Comparison of ENCODE assay signal across 1 cellular context in genomic region chr11:118884613-118885274, GRCh38.
A peak's percentile ranks its signal among the peaks of the same experiment; 100 is the strongest.
TF ChIP-seq lines count a peak whose summit lies in the region.

No MANE protein-coding gene starts in this region.

TF ChIP-seq in liver, 16 proteins besides CTCF, POLR2A, EP300 and RAD21:
- TF ChIP-seq MAX (IDR thresholded peaks at IDR 0.05) = no peak
- TF ChIP-seq HNF4A (conservative IDR thresholded peaks at IDR 0.05) = peak; percentile 60 to 70
- no peak for TF ChIP-seq TAF1 (conservative IDR thresholded peaks at IDR 0.05)
- TF ChIP-seq NR2F2 (IDR thresholded peaks at IDR 0.05) = no peak
- peak; percentile 13 for TF ChIP-seq SP1 (IDR thresholded peaks at IDR 0.05)
- TF ChIP-seq HNF4G (IDR thresholded peaks at IDR 0.05) = no peak
